Comparison of ENCODE assay signal across 1 cellular context in the genomic region with DNA sequence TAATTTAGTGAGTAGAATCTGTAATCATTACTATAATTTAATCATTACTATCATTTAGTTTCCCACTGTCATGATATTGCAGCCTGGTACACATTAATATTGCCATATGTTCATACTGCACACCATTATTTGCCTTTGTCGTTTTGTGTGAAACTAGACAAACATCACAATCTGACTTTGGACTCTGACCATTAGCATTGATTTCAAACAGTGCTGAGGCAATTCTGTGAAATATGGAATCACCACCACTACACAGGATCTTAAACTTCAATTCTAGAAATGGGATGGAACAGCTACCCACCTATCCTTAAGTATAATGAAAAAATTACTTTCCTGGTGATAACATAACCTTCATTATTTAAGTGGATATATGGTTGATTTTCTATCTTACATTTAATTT.
TF ChIP-seq lines count a peak whose summit lies in the region.

No MANE protein-coding gene starts in this region.

TF ChIP-seq in HepG2, 621 proteins besides CTCF, POLR2A, EP300 and RAD21 (continued from another document and continues in another):
- TF ChIP-seq, protein P1, sequence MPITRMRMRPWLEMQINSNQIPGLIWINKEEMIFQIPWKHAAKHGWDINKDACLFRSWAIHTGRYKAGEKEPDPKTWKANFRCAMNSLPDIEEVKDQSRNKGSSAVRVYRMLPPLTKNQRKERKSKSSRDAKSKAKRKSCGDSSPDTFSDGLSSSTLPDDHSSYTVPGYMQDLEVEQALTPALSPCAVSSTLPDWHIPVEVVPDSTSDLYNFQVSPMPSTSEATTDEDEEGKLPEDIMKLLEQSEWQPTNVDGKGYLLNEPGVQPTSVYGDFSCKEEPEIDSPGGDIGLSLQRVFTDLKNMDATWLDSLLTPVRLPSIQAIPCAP (CRISPR knock-in tag; IDR thresholded peaks at IDR 0.05; ENCODE audit: low read depth) = no peak
- TF ChIP-seq GATAD2A (CRISPR knock-in tag; IDR thresholded peaks at IDR 0.05) (peak; percentile 97), XRCC5 (optimal IDR thresholded peaks at IDR 0.05; ENCODE audit: low read length) (no peak), ZNF577 (CRISPR knock-in tag; IDR thresholded peaks at IDR 0.05; ENCODE audit: borderline replicate concordance, low read depth) (no peak), ZNF547 (CRISPR knock-in tag; IDR thresholded peaks at IDR 0.05) (no peak), ZNF891 (CRISPR knock-in tag; IDR thresholded peaks at IDR 0.05) (no peak), NRL (CRISPR knock-in tag; IDR thresholded peaks at IDR 0.05; ENCODE audit: borderline replicate concordance) (no peak), ZSCAN20 (CRISPR knock-in tag; IDR thresholded peaks at IDR 0.05; ENCODE audit: borderline replicate concordance) (no peak), PHF5A (CRISPR knock-in tag; IDR thresholded peaks at IDR 0.05; ENCODE audit: low read depth, unreplicated experiment) (no peak), ZNF234 (CRISPR knock-in tag; conservative IDR thresholded peaks at IDR 0.05) (no peak), ZNF788 (CRISPR knock-in tag; IDR thresholded peaks at IDR 0.05; ENCODE audit: borderline replicate concordance) (no peak), ZNF552 (CRISPR knock-in tag; IDR thresholded peaks at IDR 0.05; ENCODE audit: borderline replicate concordance) (no peak), MTF2 (CRISPR knock-in tag; IDR thresholded peaks at IDR 0.05; ENCODE audit: borderline replicate concordance) (no peak), RFX3 (CRISPR knock-in tag; IDR thresholded peaks at IDR 0.05) (no peak), FIP1L1 (IDR thresholded peaks at IDR 0.05; ENCODE audit: borderline replicate concordance, insufficient read depth, low read depth, low read length) (no peak), ATF7-NPFF (CRISPR knock-in tag; IDR thresholded peaks at IDR 0.05; ENCODE audit: low read depth) (no peak), KMT2A (CRISPR knock-in tag; IDR thresholded peaks at IDR 0.05) (no peak), BHLHE40 (IDR thresholded peaks at IDR 0.05; ENCODE audit: low read length) (no peak), SMAD3 (CRISPR knock-in tag; IDR thresholded peaks at IDR 0.05) (peak; percentile 85), FOXA3 (CRISPR knock-in tag; IDR thresholded peaks at IDR 0.05) (peak; percentile 94), ZNF749 (CRISPR knock-in tag; IDR thresholded peaks at IDR 0.05; ENCODE audit: borderline replicate concordance) (no peak), PHF21A (CRISPR knock-in tag; IDR thresholded peaks at IDR 0.05) (no peak), CCDC6 (CRISPR knock-in tag; IDR thresholded peaks at IDR 0.05) (no peak; the same call in none of the 2 replicates), XBP1 (CRISPR knock-in tag; IDR thresholded peaks at IDR 0.05) (no peak), SOX5 (CRISPR knock-in tag; IDR thresholded peaks at IDR 0.05; ENCODE audit: borderline replicate concordance) (peak; percentile 80; the same call in 1 of the 2 replicates), SIN3B (IDR thresholded peaks at IDR 0.05; ENCODE audit: low read length) (no peak), YEATS4 (CRISPR knock-in tag; IDR thresholded peaks at IDR 0.05; ENCODE audit: borderline replicate concordance) (no peak; the same call in 1 of the 2 replicates), SAP130 (CRISPR knock-in tag; IDR thresholded peaks at IDR 0.05; ENCODE audit: low read depth) (peak; percentile 67), STAT5B (CRISPR knock-in tag; IDR thresholded peaks at IDR 0.05) (no peak), ZMAT3 (CRISPR knock-in tag; conservative IDR thresholded peaks at IDR 0.05) (no peak), MTA3 (CRISPR knock-in tag; IDR thresholded peaks at IDR 0.05) (no peak), YY1 (IDR thresholded peaks at IDR 0.05; ENCODE audit: insufficient read depth, insufficient replicate concordance, low read depth, low read length) (no peak), MED13 (CRISPR knock-in tag; IDR thresholded peaks at IDR 0.05) (no peak), ZFP62 (CRISPR knock-in tag; IDR thresholded peaks at IDR 0.05) (no peak), ZNF530 (CRISPR knock-in tag; IDR thresholded peaks at IDR 0.05; ENCODE audit: low read depth) (no peak), ZNF781 (CRISPR knock-in tag; IDR thresholded peaks at IDR 0.05; ENCODE audit: borderline replicate concordance, not compliant biosample characterization) (no peak)
- TF ChIP-seq, protein P2, sequence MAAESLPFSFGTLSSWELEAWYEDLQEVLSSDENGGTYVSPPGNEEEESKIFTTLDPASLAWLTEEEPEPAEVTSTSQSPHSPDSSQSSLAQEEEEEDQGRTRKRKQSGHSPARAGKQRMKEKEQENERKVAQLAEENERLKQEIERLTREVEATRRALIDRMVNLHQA (CRISPR knock-in tag; IDR thresholded peaks at IDR 0.05) = peak; percentile 97
- TF ChIP-seq, protein P3, sequence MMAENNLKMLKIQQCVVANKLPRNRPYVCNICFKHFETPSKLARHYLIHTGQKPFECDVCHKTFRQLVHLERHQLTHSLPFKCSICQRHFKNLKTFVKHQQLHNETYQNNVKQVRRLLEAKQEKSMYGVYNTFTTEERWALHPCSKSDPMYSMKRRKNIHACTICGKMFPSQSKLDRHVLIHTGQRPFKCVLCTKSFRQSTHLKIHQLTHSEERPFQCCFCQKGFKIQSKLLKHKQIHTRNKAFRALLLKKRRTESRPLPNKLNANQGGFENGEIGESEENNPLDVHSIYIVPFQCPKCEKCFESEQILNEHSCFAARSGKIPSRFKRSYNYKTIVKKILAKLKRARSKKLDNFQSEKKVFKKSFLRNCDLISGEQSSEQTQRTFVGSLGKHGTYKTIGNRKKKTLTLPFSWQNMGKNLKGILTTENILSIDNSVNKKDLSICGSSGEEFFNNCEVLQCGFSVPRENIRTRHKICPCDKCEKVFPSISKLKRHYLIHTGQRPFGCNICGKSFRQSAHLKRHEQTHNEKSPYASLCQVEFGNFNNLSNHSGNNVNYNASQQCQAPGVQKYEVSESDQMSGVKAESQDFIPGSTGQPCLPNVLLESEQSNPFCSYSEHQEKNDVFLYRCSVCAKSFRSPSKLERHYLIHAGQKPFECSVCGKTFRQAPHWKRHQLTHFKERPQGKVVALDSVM (CRISPR knock-in tag; IDR thresholded peaks at IDR 0.05) = no peak
- TF ChIP-seq, protein P4, sequence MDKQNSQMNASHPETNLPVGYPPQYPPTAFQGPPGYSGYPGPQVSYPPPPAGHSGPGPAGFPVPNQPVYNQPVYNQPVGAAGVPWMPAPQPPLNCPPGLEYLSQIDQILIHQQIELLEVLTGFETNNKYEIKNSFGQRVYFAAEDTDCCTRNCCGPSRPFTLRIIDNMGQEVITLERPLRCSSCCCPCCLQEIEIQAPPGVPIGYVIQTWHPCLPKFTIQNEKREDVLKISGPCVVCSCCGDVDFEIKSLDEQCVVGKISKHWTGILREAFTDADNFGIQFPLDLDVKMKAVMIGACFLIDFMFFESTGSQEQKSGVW (CRISPR knock-in tag; IDR thresholded peaks at IDR 0.05; ENCODE audit: borderline replicate concordance) = no peak
- TF ChIP-seq, protein P5, sequence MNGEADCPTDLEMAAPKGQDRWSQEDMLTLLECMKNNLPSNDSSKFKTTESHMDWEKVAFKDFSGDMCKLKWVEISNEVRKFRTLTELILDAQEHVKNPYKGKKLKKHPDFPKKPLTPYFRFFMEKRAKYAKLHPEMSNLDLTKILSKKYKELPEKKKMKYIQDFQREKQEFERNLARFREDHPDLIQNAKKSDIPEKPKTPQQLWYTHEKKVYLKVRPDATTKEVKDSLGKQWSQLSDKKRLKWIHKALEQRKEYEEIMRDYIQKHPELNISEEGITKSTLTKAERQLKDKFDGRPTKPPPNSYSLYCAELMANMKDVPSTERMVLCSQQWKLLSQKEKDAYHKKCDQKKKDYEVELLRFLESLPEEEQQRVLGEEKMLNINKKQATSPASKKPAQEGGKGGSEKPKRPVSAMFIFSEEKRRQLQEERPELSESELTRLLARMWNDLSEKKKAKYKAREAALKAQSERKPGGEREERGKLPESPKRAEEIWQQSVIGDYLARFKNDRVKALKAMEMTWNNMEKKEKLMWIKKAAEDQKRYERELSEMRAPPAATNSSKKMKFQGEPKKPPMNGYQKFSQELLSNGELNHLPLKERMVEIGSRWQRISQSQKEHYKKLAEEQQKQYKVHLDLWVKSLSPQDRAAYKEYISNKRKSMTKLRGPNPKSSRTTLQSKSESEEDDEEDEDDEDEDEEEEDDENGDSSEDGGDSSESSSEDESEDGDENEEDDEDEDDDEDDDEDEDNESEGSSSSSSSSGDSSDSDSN (CRISPR knock-in tag; IDR thresholded peaks at IDR 0.05) = peak; percentile 21; the same call in 1 of the 2 replicates
- TF ChIP-seq, protein P6, sequence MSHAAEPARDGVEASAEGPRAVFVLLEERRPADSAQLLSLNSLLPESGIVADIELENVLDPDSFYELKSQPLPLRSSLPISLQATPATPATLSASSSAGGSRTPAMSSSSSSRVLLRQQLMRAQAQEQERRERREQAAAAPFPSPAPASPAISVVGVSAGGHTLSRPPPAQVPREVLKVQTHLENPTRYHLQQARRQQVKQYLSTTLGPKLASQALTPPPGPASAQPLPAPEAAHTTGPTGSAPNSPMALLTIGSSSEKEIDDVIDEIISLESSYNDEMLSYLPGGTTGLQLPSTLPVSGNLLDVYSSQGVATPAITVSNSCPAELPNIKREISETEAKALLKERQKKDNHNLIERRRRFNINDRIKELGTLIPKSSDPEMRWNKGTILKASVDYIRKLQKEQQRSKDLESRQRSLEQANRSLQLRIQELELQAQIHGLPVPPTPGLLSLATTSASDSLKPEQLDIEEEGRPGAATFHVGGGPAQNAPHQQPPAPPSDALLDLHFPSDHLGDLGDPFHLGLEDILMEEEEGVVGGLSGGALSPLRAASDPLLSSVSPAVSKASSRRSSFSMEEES (CRISPR knock-in tag; IDR thresholded peaks at IDR 0.05) = 0 out of 2 replicates have a peak, but pooled peaks have one; percentile 26
- TF ChIP-seq, protein P7, sequence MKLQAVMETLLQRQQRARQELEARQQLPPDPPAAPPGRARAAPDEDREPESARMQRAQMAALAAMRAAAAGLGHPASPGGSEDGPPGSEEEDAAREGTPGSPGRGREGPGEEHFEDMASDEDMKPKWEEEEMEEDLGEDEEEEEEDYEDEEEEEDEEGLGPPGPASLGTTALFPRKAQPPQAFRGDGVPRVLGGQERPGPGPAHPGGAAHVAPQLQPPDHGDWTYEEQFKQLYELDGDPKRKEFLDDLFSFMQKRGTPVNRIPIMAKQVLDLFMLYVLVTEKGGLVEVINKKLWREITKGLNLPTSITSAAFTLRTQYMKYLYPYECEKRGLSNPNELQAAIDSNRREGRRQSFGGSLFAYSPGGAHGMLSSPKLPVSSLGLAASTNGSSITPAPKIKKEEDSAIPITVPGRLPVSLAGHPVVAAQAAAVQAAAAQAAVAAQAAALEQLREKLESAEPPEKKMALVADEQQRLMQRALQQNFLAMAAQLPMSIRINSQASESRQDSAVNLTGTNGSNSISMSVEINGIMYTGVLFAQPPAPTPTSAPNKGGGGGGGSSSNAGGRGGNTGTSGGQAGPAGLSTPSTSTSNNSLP (IDR thresholded peaks at IDR 0.05; ENCODE audit: low read depth, low read length) = peak; percentile 84; the same call in 1 of the 2 replicates
- TF ChIP-seq, protein P8, sequence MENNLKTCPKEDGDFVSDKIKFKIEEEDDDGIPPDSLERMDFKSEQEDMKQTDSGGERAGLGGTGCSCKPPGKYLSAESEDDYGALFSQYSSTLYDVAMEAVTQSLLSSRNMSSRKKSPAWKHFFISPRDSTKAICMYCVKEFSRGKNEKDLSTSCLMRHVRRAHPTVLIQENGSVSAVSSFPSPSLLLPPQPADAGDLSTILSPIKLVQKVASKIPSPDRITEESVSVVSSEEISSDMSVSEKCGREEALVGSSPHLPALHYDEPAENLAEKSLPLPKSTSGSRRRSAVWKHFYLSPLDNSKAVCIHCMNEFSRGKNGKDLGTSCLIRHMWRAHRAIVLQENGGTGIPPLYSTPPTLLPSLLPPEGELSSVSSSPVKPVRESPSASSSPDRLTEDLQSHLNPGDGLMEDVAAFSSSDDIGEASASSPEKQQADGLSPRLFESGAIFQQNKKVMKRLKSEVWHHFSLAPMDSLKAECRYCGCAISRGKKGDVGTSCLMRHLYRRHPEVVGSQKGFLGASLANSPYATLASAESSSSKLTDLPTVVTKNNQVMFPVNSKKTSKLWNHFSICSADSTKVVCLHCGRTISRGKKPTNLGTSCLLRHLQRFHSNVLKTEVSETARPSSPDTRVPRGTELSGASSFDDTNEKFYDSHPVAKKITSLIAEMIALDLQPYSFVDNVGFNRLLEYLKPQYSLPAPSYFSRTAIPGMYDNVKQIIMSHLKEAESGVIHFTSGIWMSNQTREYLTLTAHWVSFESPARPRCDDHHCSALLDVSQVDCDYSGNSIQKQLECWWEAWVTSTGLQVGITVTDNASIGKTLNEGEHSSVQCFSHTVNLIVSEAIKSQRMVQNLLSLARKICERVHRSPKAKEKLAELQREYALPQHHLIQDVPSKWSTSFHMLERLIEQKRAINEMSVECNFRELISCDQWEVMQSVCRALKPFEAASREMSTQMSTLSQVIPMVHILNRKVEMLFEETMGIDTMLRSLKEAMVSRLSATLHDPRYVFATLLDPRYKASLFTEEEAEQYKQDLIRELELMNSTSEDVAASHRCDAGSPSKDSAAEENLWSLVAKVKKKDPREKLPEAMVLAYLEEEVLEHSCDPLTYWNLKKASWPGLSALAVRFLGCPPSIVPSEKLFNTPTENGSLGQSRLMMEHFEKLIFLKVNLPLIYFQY (CRISPR knock-in tag; IDR thresholded peaks at IDR 0.05; ENCODE audit: borderline replicate concordance) = no peak
- TF ChIP-seq, protein P9, sequence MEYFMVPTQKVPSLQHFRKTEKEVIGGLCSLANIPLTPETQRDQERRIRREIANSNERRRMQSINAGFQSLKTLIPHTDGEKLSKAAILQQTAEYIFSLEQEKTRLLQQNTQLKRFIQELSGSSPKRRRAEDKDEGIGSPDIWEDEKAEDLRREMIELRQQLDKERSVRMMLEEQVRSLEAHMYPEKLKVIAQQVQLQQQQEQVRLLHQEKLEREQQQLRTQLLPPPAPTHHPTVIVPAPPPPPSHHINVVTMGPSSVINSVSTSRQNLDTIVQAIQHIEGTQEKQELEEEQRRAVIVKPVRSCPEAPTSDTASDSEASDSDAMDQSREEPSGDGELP (IDR thresholded peaks at IDR 0.05; ENCODE audit: borderline replicate concordance, low read depth) = peak; percentile 47; the same call in 1 of the 2 replicates
- TF ChIP-seq, protein P10, sequence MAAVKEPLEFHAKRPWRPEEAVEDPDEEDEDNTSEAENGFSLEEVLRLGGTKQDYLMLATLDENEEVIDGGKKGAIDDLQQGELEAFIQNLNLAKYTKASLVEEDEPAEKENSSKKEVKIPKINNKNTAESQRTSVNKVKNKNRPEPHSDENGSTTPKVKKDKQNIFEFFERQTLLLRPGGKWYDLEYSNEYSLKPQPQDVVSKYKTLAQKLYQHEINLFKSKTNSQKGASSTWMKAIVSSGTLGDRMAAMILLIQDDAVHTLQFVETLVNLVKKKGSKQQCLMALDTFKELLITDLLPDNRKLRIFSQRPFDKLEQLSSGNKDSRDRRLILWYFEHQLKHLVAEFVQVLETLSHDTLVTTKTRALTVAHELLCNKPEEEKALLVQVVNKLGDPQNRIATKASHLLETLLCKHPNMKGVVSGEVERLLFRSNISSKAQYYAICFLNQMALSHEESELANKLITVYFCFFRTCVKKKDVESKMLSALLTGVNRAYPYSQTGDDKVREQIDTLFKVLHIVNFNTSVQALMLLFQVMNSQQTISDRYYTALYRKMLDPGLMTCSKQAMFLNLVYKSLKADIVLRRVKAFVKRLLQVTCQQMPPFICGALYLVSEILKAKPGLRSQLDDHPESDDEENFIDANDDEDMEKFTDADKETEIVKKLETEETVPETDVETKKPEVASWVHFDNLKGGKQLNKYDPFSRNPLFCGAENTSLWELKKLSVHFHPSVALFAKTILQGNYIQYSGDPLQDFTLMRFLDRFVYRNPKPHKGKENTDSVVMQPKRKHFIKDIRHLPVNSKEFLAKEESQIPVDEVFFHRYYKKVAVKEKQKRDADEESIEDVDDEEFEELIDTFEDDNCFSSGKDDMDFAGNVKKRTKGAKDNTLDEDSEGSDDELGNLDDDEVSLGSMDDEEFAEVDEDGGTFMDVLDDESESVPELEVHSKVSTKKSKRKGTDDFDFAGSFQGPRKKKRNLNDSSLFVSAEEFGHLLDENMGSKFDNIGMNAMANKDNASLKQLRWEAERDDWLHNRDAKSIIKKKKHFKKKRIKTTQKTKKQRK (IDR thresholded peaks at IDR 0.05; ENCODE audit: low read length) = no peak
